Comparison of ENCODE assay signal across 9 cellular contexts in the genomic region with DNA sequence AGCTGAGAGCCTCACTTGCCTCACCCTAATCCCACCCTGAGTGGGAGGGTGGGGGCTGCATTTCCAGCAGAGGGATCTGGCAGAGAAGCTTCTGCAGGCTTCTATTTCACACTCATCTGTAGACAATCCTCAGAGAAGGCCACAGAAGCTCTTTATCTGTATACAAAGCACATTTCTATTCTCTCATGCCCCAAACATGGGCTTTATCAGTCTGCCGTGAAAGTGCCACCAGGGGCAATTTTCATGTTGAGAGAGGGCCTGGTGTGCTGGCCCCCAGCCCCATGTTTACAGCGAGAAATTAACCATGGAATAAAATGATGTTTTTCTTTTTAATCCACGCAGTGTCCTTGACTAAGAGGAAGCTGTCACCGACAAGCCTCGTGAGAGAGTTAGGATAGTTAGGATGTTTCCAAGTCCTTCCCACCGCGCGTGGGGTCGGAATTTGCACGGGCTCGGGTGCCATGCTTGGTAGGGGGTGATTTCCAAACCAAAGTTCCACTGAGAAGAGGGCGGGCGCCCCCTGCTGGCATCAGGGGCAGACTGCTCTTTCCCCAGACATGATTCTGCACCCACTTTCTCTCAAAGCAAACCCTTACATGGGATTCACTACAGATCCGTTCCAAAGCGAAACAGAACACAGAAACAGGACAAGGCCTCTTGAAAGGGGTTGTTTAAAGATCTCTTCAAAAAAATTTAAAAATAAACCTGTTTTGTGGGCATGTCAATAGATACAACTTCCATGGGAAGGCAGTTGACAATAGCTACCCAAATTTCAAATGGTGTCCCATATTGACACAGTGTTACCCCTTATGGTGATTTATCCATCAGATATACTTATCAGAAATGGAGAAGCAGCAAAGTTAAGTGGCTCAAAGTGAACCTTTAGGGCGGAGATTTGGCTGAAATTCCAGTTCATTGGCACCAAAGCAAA. TPM values are rescaled to one million over a fixed set of nuclear protein-coding genes. Genes with fewer than 3 reads are reported as not detected.
DNase-seq lines count a peak whose midpoint lies in the region; ATAC-seq and TF ChIP-seq lines count a peak whose summit lies in the region.
"Had no signal": no experiment of that assay in that cellular context is flagged by ENCODE, and none has a peak within 500 bp of the region (broad histone marks: within the 10 kb centered on the region; RNA-seq: fewer than 3 reads in every experiment).

No MANE protein-coding gene starts in this region.

- H3K9me3 Mint-ChIP-seq in activated CD4-positive, alpha-beta T cell treated with anti-CD3 and anti-CD28 coated beads, Interleukin-2, amount 10 ng/mL, durations not matched to agents 7 days and 5 days, result peaks cover 15% of the 10 kb centered on the region

- H3K27me3 ChIP-seq in colonic mucosa (no peaks in the 10 kb centered on the region), lower lobe of right lung (ENCODE audit: low read depth) (no peaks in the 10 kb centered on the region)

- intact Hi-C loops in colonic mucosa (cut with DNase I), result loop anchor here (2.0 to 10.0 kb wide), 3 partner anchors 175 to 711 kb away; no protein-coding TSS in a partner anchor
- intact Hi-C loops in lower lobe of right lung (cut with DNase I), result no loop called here

- H3K36me3 ChIP-seq in colonic mucosa (no peaks in the 10 kb centered on the region), lower lobe of right lung (no peaks in the 10 kb centered on the region)

- H3K27me3 Mint-ChIP-seq in activated CD4-positive, alpha-beta T cell treated with anti-CD3 and anti-CD28 coated beads, Interleukin-2, amount 10 ng/mL, durations not matched to agents 7 days and 5 days, result no peaks in the 10 kb centered on the region

- POLR2A ChIA-PET in activated CD4-positive, alpha-beta T cell treated with anti-CD3 and anti-CD28 coated beads, Interleukin-2, amount 10 ng/mL, durations not matched to agents 7 days and 5 days (lab: Charles Lee), result no interaction called here

- H3K4me1 Mint-ChIP-seq in activated CD4-positive, alpha-beta T cell treated with anti-CD3 and anti-CD28 coated beads, Interleukin-2, amount 10 ng/mL, durations not matched to agents 7 days and 5 days, result no peaks in the 10 kb centered on the region

- H3K4me1 ChIP-seq in colonic mucosa (no peaks in the 10 kb centered on the region), lower lobe of right lung (peaks cover 8% of the 10 kb centered on the region)

- TF ChIP-seq CTCF in 22Rv1 (IDR thresholded peaks at IDR 0.05) (peak; percentile 98), GM13976 (IDR thresholded peaks at IDR 0.05; ENCODE audit: borderline replicate concordance, control extremely low read depth, extremely low read depth, insufficient read depth, missing control alignments) (peak; percentile 83), colonic mucosa (IDR thresholded peaks at IDR 0.05) (peak; percentile 94), lower lobe of right lung (IDR thresholded peaks at IDR 0.05) (peak; percentile 94)

- DNase-seq in GM13976 (ENCODE audit: low spot score), result peak; percentile 81
- peak; percentile 52 for DNase-seq in NCI-H2171 (lab: John Stamatoyannopoulos, UW)
- DNase-seq in activated CD4-positive, alpha-beta T cell treated with anti-CD3 and anti-CD28 coated beads, Interleukin-2, amount 10 ng/mL, durations not matched to agents 7 days and 5 days, result peak; percentile 70
- peak; percentile 80 for DNase-seq in colonic mucosa
- peak; percentile 74 for DNase-seq in lower lobe of right lung
- peak; percentile 46 for DNase-seq in stimulated activated CD8-positive, alpha-beta memory T cell treated with anti-CD3 and anti-CD28 coated beads, Interleukin-12 subunit alpha, Interleukin-12 subunit beta, amount 100 ng/mL, for 1 hour (ENCODE audit: low read depth)

- peak; percentile 72 to 83 for ATAC-seq in lower lobe of right lung
- ATAC-seq in GM18498 (IDR thresholded peaks at IDR 0.05; ENCODE audit: unreplicated experiment), result no peak

- H3K36me3 Mint-ChIP-seq in activated CD4-positive, alpha-beta T cell treated with anti-CD3 and anti-CD28 coated beads, Interleukin-2, amount 10 ng/mL, durations not matched to agents 7 days and 5 days (ENCODE audit: low read depth), result peaks cover 2% of the 10 kb centered on the region

- H3K9me3 ChIP-seq in colonic mucosa (no peaks in the 10 kb centered on the region), lower lobe of right lung (peaks cover 11% of the 10 kb centered on the region)

- H3K27ac ChIP-seq in 22Rv1 (no peak overlapping the region), colonic mucosa (no peak overlapping the region), lower lobe of right lung (no peak overlapping the region)

- H3K9ac ChIP-seq in colonic mucosa (ENCODE audit: low read depth in 2 of 2, low read length in 2 of 2), result peak overlapping the region in 1 of 2 donors; percentile 15

- CTCF ChIA-PET in activated CD4-positive, alpha-beta T cell treated with anti-CD3 and anti-CD28 coated beads, Interleukin-2, amount 10 ng/mL, durations not matched to agents 7 days and 5 days (lab: Charles Lee), result interaction anchor here (0.7 to 1.9 kb wide), 2 partner anchors 15 to 129 kb away, joined by 3 to 4 read pairs; no protein-coding TSS in a partner anchor

- H3K27ac Mint-ChIP-seq in activated CD4-positive, alpha-beta T cell treated with anti-CD3 and anti-CD28 coated beads, Interleukin-2, amount 10 ng/mL, durations not matched to agents 7 days and 5 days, result no peak overlapping the region

- no peak overlapping the region for H3K4me3 Mint-ChIP-seq in activated CD4-positive, alpha-beta T cell treated with anti-CD3 and anti-CD28 coated beads, Interleukin-2, amount 10 ng/mL, durations not matched to agents 7 days and 5 days

- H3K4me3 ChIP-seq in colonic mucosa, result no peak overlapping the region
- no peak overlapping the region for H3K4me3 ChIP-seq in lower lobe of right lung
- H3K4me3 ChIP-seq: skin epidermis had no signal

- in situ Hi-C loops in GM13976 (cut with MboI; ENCODE audit: low sequenced_read_pairs, unreplicated experiment), result loop anchor here (10.0 kb wide), 1 partner anchor 181 kb away; no protein-coding TSS in a partner anchor

RNA-seq across cellular contexts. Expression of gene BDKRB1, which starts 19.4 kb away (rescaled TPM):
- not detected for total RNA-seq in activated CD4-positive, alpha-beta T cell treated with anti-CD3 and anti-CD28 coated beads, Interleukin-2, amount 10 ng/mL, durations not matched to agents 7 days and 5 days
- total RNA-seq in colonic mucosa (1 to 10 TPM; 3.2 to 5.5 TPM), lower lobe of right lung (not detected)
